In genomic region chr13:33261426-33262068, GRCh38 we compare ENCODE assay signal across 13 cellular contexts. TPM values are rescaled to one million over a fixed set of nuclear protein-coding genes. Genes with fewer than 3 reads are reported as not detected.
DNase-seq lines count a peak whose midpoint lies in the region; ATAC-seq and TF ChIP-seq lines count a peak whose summit lies in the region.
"Had no signal": no experiment of that assay in that cellular context is flagged by ENCODE, and none has a peak within 500 bp of the region (broad histone marks: within the 10 kb centered on the region; RNA-seq: fewer than 3 reads in every experiment).

No MANE protein-coding gene starts in this region.

- DNase-seq in IMR-90 (peak; percentile 31), lower lobe of right lung (no peak), smooth muscle cell (lab: John Stamatoyannopoulos, UW; ENCODE audit: unreplicated experiment) (no peak), T-helper 9 cell (no peak), RKO (ENCODE audit: low spot score) (no peak)
- DNase-seq: activated naive CD4-positive, alpha-beta T cell treated with anti-CD3 and anti-CD28 coated beads, Interleukin-2, amount 10 ng/mL, durations not matched to agents 7 days and 5 days; DND-41; left lung; ovary; stimulated activated CD4-positive, alpha-beta T cell treated with anti-CD3 and anti-CD28 coated beads, Interleukin-2, amount 100 ng/mL, for 24 hours had no signal

- no peaks in the 10 kb centered on the region for H3K27me3 ChIP-seq in IMR-90 (ENCODE audit: control insufficient read depth, insufficient read depth, low read length)
- no peaks in the 10 kb centered on the region for H3K27me3 ChIP-seq in lower lobe of right lung (ENCODE audit: low read depth)
- no peaks in the 10 kb centered on the region for H3K27me3 ChIP-seq in smooth muscle cell (ENCODE audit: low read depth)
- H3K27me3 ChIP-seq: left lung, ovary had no signal

- H3K4me1 ChIP-seq in IMR-90 (ENCODE audit: control insufficient read depth, insufficient read depth, low read length): peaks cover 49% of the 10 kb centered on the region
- H3K4me1 ChIP-seq in lower lobe of right lung: peaks cover 85% of the 10 kb centered on the region
- peaks cover 3% of the 10 kb centered on the region for H3K4me1 ChIP-seq in smooth muscle cell (ENCODE audit: low read depth)

- in situ Hi-C loops in IMR-90 (cut with MboI; ENCODE audit: low sequenced_read_pairs): no loop called here

- H3K9ac ChIP-seq in IMR-90 (ENCODE audit: low read depth, low read length): peak overlapping the region; percentile 9; the same call in 1 of the 2 replicates
- no peak overlapping the region for H3K9ac ChIP-seq in smooth muscle cell (ENCODE audit: low read depth)

- H4K20me1 ChIP-seq in IMR-90 (ENCODE audit: insufficient read depth, low read length) (peaks cover 46% of the 10 kb centered on the region), smooth muscle cell (ENCODE audit: low read depth) (no peaks in the 10 kb centered on the region)

- peak overlapping the region; percentile 98 for H2BK5ac ChIP-seq in IMR-90 (ENCODE audit: low read depth, low read length, poor library complexity, severe bottlenecking)

- H2BK15ac ChIP-seq in IMR-90 (ENCODE audit: low read depth, low read length): peak overlapping the region; percentile 4; the same call in 1 of the 3 replicates

- H3K4me2 ChIP-seq in IMR-90 (ENCODE audit: low read depth, low read length) (peak overlapping the region; percentile 37), smooth muscle cell (peak overlapping the region; percentile 37)

- no peak for TF ChIP-seq CTCF in IMR-90 (conservative IDR thresholded peaks at IDR 0.05; ENCODE audit: low read depth, low read length)
- no peak for TF ChIP-seq CTCF in lower lobe of right lung (IDR thresholded peaks at IDR 0.05)
- no peak for TF ChIP-seq CTCF in smooth muscle cell (IDR thresholded peaks at IDR 0.05; ENCODE audit: borderline replicate concordance, insufficient read depth, poor library complexity, severe bottlenecking)

- no peak overlapping the region; the same call in 1 of the 2 replicates for H3K56ac ChIP-seq in IMR-90 (ENCODE audit: extremely low read depth, insufficient read depth, low read length)

- peak overlapping the region; percentile 85 for H3K4ac ChIP-seq in IMR-90 (ENCODE audit: low read depth, low read length)

- H3K18ac ChIP-seq in IMR-90 (ENCODE audit: low read depth, low read length): peak overlapping the region; percentile 53

- H3K79me1 ChIP-seq in IMR-90 (ENCODE audit: low read depth in 1 of 2, low read length in 2 of 2): peaks cover 31 to 89% of the 10 kb centered on the region in 2 experiments

- 20% methylated on average over 1 of the region's 9 CpGs; no CpG with 5 or more reads in 1 of the 2 experiments for WGBS in IMR-90 (ENCODE audit: extremely low coverage in 2 of 2, insufficient read length in 1 of 2), 2 experiments
- 77% methylated on average over 9 of the region's 9 CpGs for WGBS in smooth muscle cell (ENCODE audit: low lambda C conversion rate)

- ATAC-seq in IMR-90 (ENCODE audit: low read depth) (no peak), lower lobe of right lung (no peak), HG03460 (IDR thresholded peaks at IDR 0.05; ENCODE audit: unreplicated experiment) (no peak), GM21619 (IDR thresholded peaks at IDR 0.05; ENCODE audit: unreplicated experiment) (no peak)
- ATAC-seq: left lung had no signal

- peaks cover 28% of the 10 kb centered on the region for H3K79me2 ChIP-seq in smooth muscle cell (ENCODE audit: low read depth)

- no peak overlapping the region for H2AK9ac ChIP-seq in IMR-90 (replicated peaks; ENCODE audit: low read depth, low read length, poor library complexity)

- H3F3A ChIP-seq in smooth muscle cell (ENCODE audit: low read depth): peaks cover 22% of the 10 kb centered on the region

- H3K36me3 ChIP-seq in IMR-90 (ENCODE audit: control insufficient read depth, insufficient read depth, low read length) (peaks cover 6% of the 10 kb centered on the region), lower lobe of right lung (no peaks in the 10 kb centered on the region), smooth muscle cell (ENCODE audit: low read depth) (no peaks in the 10 kb centered on the region)
- H3K36me3 ChIP-seq: left lung, ovary had no signal

- no TSS peak for BruUV-seq in IMR-90 (replicated peaks; lab: Mats Ljungman, UMichigan)

- peak overlapping the region; percentile 60; the same call in 1 of the 2 replicates for H2BK20ac ChIP-seq in IMR-90 (ENCODE audit: low read depth, low read length)

- H3K27ac ChIP-seq in IMR-90 (ENCODE audit: insufficient read depth, low read length): peak overlapping the region; percentile 62; the same call in 1 of the 2 replicates
- H3K27ac ChIP-seq in cingulate gyrus (ENCODE audit: low read depth, low read length): peak overlapping the region; percentile 79
- peak overlapping the region; percentile 12 for H3K27ac ChIP-seq in lower lobe of right lung
- peak overlapping the region; percentile 77 for H3K27ac ChIP-seq in smooth muscle cell (ENCODE audit: low read depth)
- H3K27ac ChIP-seq: ovary had no signal

- peak overlapping the region; percentile 39; the same call in 1 of the 2 replicates for H4K91ac ChIP-seq in IMR-90 (ENCODE audit: insufficient read depth, low read depth, low read length)

- POLR2A ChIA-PET in IMR-90 (lab: Charles Lee; ENCODE audit: unreplicated experiment): no interaction called here

- H2AFZ ChIP-seq in IMR-90 (replicated peaks; ENCODE audit: low read length, poor library complexity): no peak overlapping the region
- H2AFZ ChIP-seq in smooth muscle cell (ENCODE audit: low read depth): no peak overlapping the region

- intact Hi-C loops in IMR-90 (cut with micrococcal nuclease) (no loop called here), lower lobe of right lung (cut with DNase I) (no loop called here)

- peak overlapping the region; percentile 6 to 62; a peak in 2 of 4 replicates for H4K8ac ChIP-seq in IMR-90 (ENCODE audit: low read depth in 2 of 2, low read length in 2 of 2)

- CTCF ChIA-PET in IMR-90 (lab: Yijun Ruan, JAX): no interaction called here

- peak overlapping the region; percentile 60 for H4K5ac ChIP-seq in IMR-90 (ENCODE audit: low read depth, low read length)

- TF ChIP-seq RAD21 in IMR-90 (IDR thresholded peaks at IDR 0.05; ENCODE audit: low read length): no peak

- no peak for TF ChIP-seq POLR2A in IMR-90 (IDR thresholded peaks at IDR 0.05; ENCODE audit: low read depth, low read length)

- peak overlapping the region; percentile 78 for H2BK120ac ChIP-seq in IMR-90 (ENCODE audit: low read depth, low read length)

- H3K9me1 ChIP-seq in IMR-90 (ENCODE audit: insufficient read depth, low read length): peaks cover 36% of the 10 kb centered on the region

- H3K9me3 ChIP-seq in IMR-90 (ENCODE audit: control insufficient read depth, insufficient read depth, low read length): no peaks in the 10 kb centered on the region
- no peaks in the 10 kb centered on the region for H3K9me3 ChIP-seq in lower lobe of right lung
- no peaks in the 10 kb centered on the region for H3K9me3 ChIP-seq in smooth muscle cell (replicated peaks; ENCODE audit: low read depth)
- H3K9me3 ChIP-seq: left lung, ovary had no signal

- H3K23ac ChIP-seq in IMR-90 (ENCODE audit: low read depth, low read length): peak overlapping the region; percentile 86

- H3K4me3 ChIP-seq in IMR-90 (ENCODE audit: insufficient read depth, low read depth, low read length) (no peak overlapping the region), lower lobe of right lung (no peak overlapping the region), smooth muscle cell (no peak overlapping the region)
- H3K4me3 ChIP-seq: left lung, ovary had no signal

- H3K14ac ChIP-seq in IMR-90 (replicated peaks; ENCODE audit: low read depth, low read length): peak overlapping the region; percentile 81

- dilution Hi-C loops in IMR-90 (cut with HindIII; ENCODE audit: low sequenced_read_pairs, unreplicated experiment): no loop called here

- peak overlapping the region; percentile 78 for H2AK5ac ChIP-seq in IMR-90 (ENCODE audit: low read depth, low read length)

TF ChIP-seq in IMR-90, 13 proteins besides CTCF, POLR2A, EP300 and RAD21:
- TF ChIP-seq FOS (IDR thresholded peaks at IDR 0.05; ENCODE audit: low read depth, low read length) (no peak), CHD1 (IDR thresholded peaks at IDR 0.05; ENCODE audit: low read depth, low read length) (no peak), SMC3 (IDR thresholded peaks at IDR 0.05; ENCODE audit: low read depth, low read length) (no peak), NFE2L2 (IDR thresholded peaks at IDR 0.05; ENCODE audit: low read depth, low read length) (no peak), ELK1 (IDR thresholded peaks at IDR 0.05; ENCODE audit: borderline replicate concordance, low read depth, low read length) (no peak), USF2 (IDR thresholded peaks at IDR 0.05; ENCODE audit: low read depth, low read length) (no peak), CEBPB (IDR thresholded peaks at IDR 0.05; ENCODE audit: low read depth, low read length) (0 out of 2 replicates have a peak, but pooled peaks have one; percentile 17)

RNA-seq across cellular contexts. Expression of gene STARD13, which starts 24.0 kb away (rescaled TPM):
- total RNA-seq in IMR-90 (2012; rRNA removed): 46.6 and 46.9 TPM in 2 replicates
- polyA plus RNA-seq in IMR-90 (2012; rRNA removed): 23.6 and 27.0 TPM in 2 replicates
- polyA plus RNA-seq in IMR-90 (2012; cell fraction: cytosol; rRNA removed): 11.8 and 14.7 TPM in 2 replicates
- polyA plus RNA-seq in IMR-90 (2012; cell fraction: nucleus; rRNA removed; ENCODE audit: low replicate concordance): 43.0 and 67.3 TPM in 2 replicates
- total RNA-seq in lower lobe of right lung: 61.0 TPM
- total RNA-seq in smooth muscle cell: 18.8 and 19.0 TPM in 2 replicates
- 12.4 and 15.2 TPM in 2 replicates for polyA plus RNA-seq in smooth muscle cell

Comparison
In these comparisons a context has a peak if more than half of its experiments do, and no peak if none do; other contexts are left out.
1. H3K27ac ChIP-seq: peak in every context shown above with its lines; median percentile 79 in cingulate gyrus; 77 in smooth muscle cell; 62 in IMR-90; 12 in lower lobe of right lung.